Comparison of ENCODE assay signal across 9 cellular contexts in the genomic region with DNA sequence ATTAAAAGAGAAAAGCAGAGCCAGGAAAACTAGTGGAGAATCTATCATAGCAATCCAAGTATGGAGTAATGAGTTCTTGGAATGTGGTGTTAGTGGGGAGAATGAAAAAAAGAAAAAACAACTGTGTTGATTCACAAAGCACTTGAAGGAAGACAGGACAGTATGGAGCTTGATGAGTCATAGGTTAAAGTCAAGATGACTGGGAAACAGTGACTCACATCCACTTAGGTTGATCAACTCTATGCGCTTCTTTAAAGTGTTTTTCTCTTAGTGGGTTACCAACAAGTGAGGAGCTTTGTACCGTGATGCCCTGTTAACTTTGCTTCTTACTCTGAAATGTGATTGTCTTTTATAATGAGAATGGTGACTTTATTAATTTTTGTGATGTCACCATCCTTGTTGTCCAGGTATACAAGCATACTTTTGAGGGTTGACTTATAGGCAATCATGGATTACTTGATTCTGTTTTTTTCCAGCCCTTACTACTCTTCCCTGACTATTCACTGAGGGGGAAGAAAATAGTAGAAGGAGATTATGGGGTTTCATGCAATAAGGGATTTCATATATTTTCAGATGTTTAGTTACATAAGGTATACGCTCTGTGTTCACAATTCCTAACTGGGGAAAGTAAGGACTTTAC. TPM values are rescaled to one million over a fixed set of nuclear protein-coding genes. Genes with fewer than 3 reads are reported as not detected.
DNase-seq lines count a peak whose midpoint lies in the region; ATAC-seq, FAIRE-seq and TF ChIP-seq lines count a peak whose summit lies in the region.
"Had no signal": no experiment of that assay in that cellular context is flagged by ENCODE, and none has a peak within 500 bp of the region (broad histone marks: within the 10 kb centered on the region; RNA-seq: fewer than 3 reads in every experiment).

No MANE protein-coding gene starts in this region.

- TF ChIP-seq POLR2A in A549 (IDR thresholded peaks at IDR 0.05; ENCODE audit: low read length) (no peak), IMR-90 (IDR thresholded peaks at IDR 0.05; ENCODE audit: low read depth, low read length) (no peak)

- H2AK5ac ChIP-seq in IMR-90 (ENCODE audit: low read depth, low read length): no peak overlapping the region

- WGBS in A549 (ENCODE audit: missing lambda C conversion rate): 30% methylated on average over 3 of the region's 3 CpGs
- no CpG with 5 or more reads among the region's 3 CpGs for WGBS in IMR-90 (ENCODE audit: extremely low coverage in 2 of 2, insufficient read length in 1 of 2), 2 experiments

- TF ChIP-seq RAD21 in A549 (conservative IDR thresholded peaks at IDR 0.05 in 1 of 2, IDR thresholded peaks at IDR 0.05 in 1 of 2): no peak; a peak in 1 of 5 replicates
- no peak for TF ChIP-seq RAD21 in IMR-90 (IDR thresholded peaks at IDR 0.05; ENCODE audit: low read length)

- no peak overlapping the region for H2BK15ac ChIP-seq in IMR-90 (ENCODE audit: low read depth, low read length)

- POLR2A ChIA-PET in A549 (lab: Yijun Ruan, JAX) (interaction anchor here (0.7 kb wide), 1 partner anchor 13 kb away, joined by 3 read pairs; no protein-coding TSS in a partner anchor), IMR-90 (lab: Charles Lee; ENCODE audit: unreplicated experiment) (no interaction called here)

- no peak overlapping the region; a peak in 1 of 4 replicates for H4K8ac ChIP-seq in IMR-90 (ENCODE audit: low read depth in 2 of 2, low read length in 2 of 2)

- H3K18ac ChIP-seq in IMR-90 (ENCODE audit: low read depth, low read length): peak overlapping the region; percentile 33; the same call in 1 of the 2 replicates

- in situ Hi-C loops in IMR-90 (cut with MboI; ENCODE audit: low sequenced_read_pairs): no loop called here
- in situ Hi-C loops in astrocyte of the cerebellum (cut with HindIII; ENCODE audit: low sequenced_read_pairs): no loop called here

- H3K36me3 ChIP-seq in IMR-90 (ENCODE audit: control insufficient read depth, insufficient read depth, low read length) (no peaks in the 10 kb centered on the region), osteoblast (ENCODE audit: insufficient read depth, low read length) (no peaks in the 10 kb centered on the region)

- no peak overlapping the region for H3K4ac ChIP-seq in IMR-90 (ENCODE audit: low read depth, low read length)

- 0 out of 2 replicates have a peak overlapping the region, but pooled peaks have one; percentile 36 for H2BK20ac ChIP-seq in IMR-90 (ENCODE audit: low read depth, low read length)

- DNase-seq in A549 (ENCODE audit: low read depth in 1 of 2, low spot score in 1 of 2): peak; percentile 72 to 92
- DNase-seq in IMR-90: peak; percentile 99
- DNase-seq in astrocyte of the cerebellum (ENCODE audit: low read depth): peak; percentile 91
- DNase-seq in osteoblast (ENCODE audit: insufficient read length, low spot score, missing footprints): peak; percentile 77
- no peak for DNase-seq in HuH-7 (ENCODE audit: low spot score)
- no peak for DNase-seq in NCI-H2196 (lab: John Stamatoyannopoulos, UW; ENCODE audit: unreplicated experiment)

- no peaks in the 10 kb centered on the region; the same call in 1 of the 2 replicates for H3K9me1 ChIP-seq in IMR-90 (ENCODE audit: insufficient read depth, low read length)

- intact Hi-C loops in IMR-90 (cut with micrococcal nuclease): no loop called here

- peaks cover 21% of the 10 kb centered on the region for H3K4me1 ChIP-seq in A549
- H3K4me1 ChIP-seq in IMR-90 (ENCODE audit: control insufficient read depth, insufficient read depth, low read length): peaks cover 3% of the 10 kb centered on the region
- H3K4me1 ChIP-seq in osteoblast (ENCODE audit: insufficient read depth, low read length): peaks cover 5% of the 10 kb centered on the region

- TF ChIP-seq CTCF in A549 (IDR thresholded peaks at IDR 0.05) (no peak), IMR-90 (conservative IDR thresholded peaks at IDR 0.05; ENCODE audit: low read depth, low read length) (no peak), astrocyte of the cerebellum (IDR thresholded peaks at IDR 0.05; ENCODE audit: low read depth, low read length, missing control alignments) (no peak), osteoblast (IDR thresholded peaks at IDR 0.05; ENCODE audit: extremely low read depth, low read depth, low read length) (no peak)

- H3K9me3 ChIP-seq in A549 (no peaks in the 10 kb centered on the region), IMR-90 (ENCODE audit: control insufficient read depth, insufficient read depth, low read length) (no peaks in the 10 kb centered on the region), osteoblast (ENCODE audit: low read depth, low read length) (no peaks in the 10 kb centered on the region)

- H3K56ac ChIP-seq in IMR-90 (ENCODE audit: extremely low read depth, insufficient read depth, low read length): no peak overlapping the region

- no peaks in the 10 kb centered on the region for H3K79me2 ChIP-seq in osteoblast (ENCODE audit: insufficient read depth, low read length)

- no peak; a peak in 1 of 5 replicates for TF ChIP-seq EP300 in A549 (IDR thresholded peaks at IDR 0.05)

- BruUV-seq in IMR-90 (replicated peaks; lab: Mats Ljungman, UMichigan): no TSS peak

- no peak overlapping the region for H4K91ac ChIP-seq in IMR-90 (ENCODE audit: insufficient read depth, low read depth, low read length)

- H3K79me1 ChIP-seq in IMR-90 (ENCODE audit: low read depth in 1 of 2, low read length in 2 of 2): no peaks in the 10 kb centered on the region

- H3K4me2 ChIP-seq in A549 (peak overlapping the region; percentile 57), IMR-90 (ENCODE audit: low read depth, low read length) (peak overlapping the region; percentile 22; the same call in 1 of the 2 replicates), osteoblast (ENCODE audit: insufficient read depth, low read length) (peak overlapping the region; percentile 18)

- peak; percentile 72 for FAIRE-seq in A549 (lab: Jason Lieb, UNC)
- FAIRE-seq: GM18507 had no signal

- dilution Hi-C loops in IMR-90 (cut with HindIII; ENCODE audit: low sequenced_read_pairs, unreplicated experiment): no loop called here

- H3K27ac ChIP-seq in A549: peak overlapping the region; percentile 17 to 77
- H3K27ac ChIP-seq in IMR-90 (ENCODE audit: insufficient read depth, low read length): no peak overlapping the region
- H3K27ac ChIP-seq in osteoblast (ENCODE audit: low read depth, low read length): no peak overlapping the region

- ATAC-seq in A549 (peak; percentile 99 to 100), GM18868 (IDR thresholded peaks at IDR 0.05; ENCODE audit: unreplicated experiment) (peak; percentile 84), IMR-90 (ENCODE audit: low read depth) (peak; percentile 98), HG03135 (IDR thresholded peaks at IDR 0.05; ENCODE audit: unreplicated experiment) (no peak)

- CTCF ChIA-PET in A549 (lab: Yijun Ruan, JAX): no interaction called here
- CTCF ChIA-PET in IMR-90 (lab: Yijun Ruan, JAX): no interaction called here

- H2AK9ac ChIP-seq in IMR-90 (replicated peaks; ENCODE audit: low read depth, low read length, poor library complexity): no peak overlapping the region

- no peak overlapping the region for H4K5ac ChIP-seq in IMR-90 (ENCODE audit: low read depth, low read length)

- H4K20me1 ChIP-seq in IMR-90 (ENCODE audit: insufficient read depth, low read length) (no peaks in the 10 kb centered on the region), osteoblast (ENCODE audit: insufficient read depth, low read length) (no peaks in the 10 kb centered on the region)

- H3K27me3 ChIP-seq in IMR-90 (ENCODE audit: control insufficient read depth, insufficient read depth, low read length): no peaks in the 10 kb centered on the region
- H3K27me3 ChIP-seq in osteoblast (ENCODE audit: insufficient read depth, low read length): no peaks in the 10 kb centered on the region

- no peak overlapping the region for H3K23ac ChIP-seq in IMR-90 (ENCODE audit: low read depth, low read length)

- 0 out of 2 replicates have a peak overlapping the region, but pooled peaks have one; percentile 51 for H3K14ac ChIP-seq in IMR-90 (replicated peaks; ENCODE audit: low read depth, low read length)

- peak overlapping the region; percentile 82 for H2BK5ac ChIP-seq in IMR-90 (ENCODE audit: low read depth, low read length, poor library complexity, severe bottlenecking)

- no peak overlapping the region for H3K9ac ChIP-seq in IMR-90 (ENCODE audit: low read depth, low read length)

- no peak overlapping the region for H2AFZ ChIP-seq in IMR-90 (replicated peaks; ENCODE audit: low read length, poor library complexity)
- H2AFZ ChIP-seq in osteoblast (ENCODE audit: low read length): no peak overlapping the region

- H2BK120ac ChIP-seq in IMR-90 (ENCODE audit: low read depth, low read length): peak overlapping the region; percentile 28; the same call in 1 of the 2 replicates

- H3K4me3 ChIP-seq in A549 (no peak overlapping the region), IMR-90 (ENCODE audit: insufficient read depth, low read depth, low read length) (no peak overlapping the region), astrocyte of the cerebellum (ENCODE audit: low read depth, low read length) (no peak overlapping the region), osteoblast (ENCODE audit: insufficient read depth, low read length) (no peak overlapping the region)

TF ChIP-seq in A549, 52 proteins besides CTCF, POLR2A, EP300 and RAD21 (continues in another document):
- TF ChIP-seq SMC3 (IDR thresholded peaks at IDR 0.05) (0 out of 3 replicates have a peak, but pooled peaks have one; percentile 23), GATA3 (IDR thresholded peaks at IDR 0.05; ENCODE audit: borderline replicate concordance) (peak; percentile 21; the same call in 1 of the 2 replicates)

TF ChIP-seq in IMR-90, 13 proteins besides CTCF, POLR2A, EP300 and RAD21 (continues in another document):
- TF ChIP-seq CHD1 (IDR thresholded peaks at IDR 0.05; ENCODE audit: low read depth, low read length) (no peak), BHLHE40 (IDR thresholded peaks at IDR 0.05; ENCODE audit: low read depth, low read length) (peak; percentile 77; the same call in 1 of the 2 replicates), MAFK (IDR thresholded peaks at IDR 0.05; ENCODE audit: low read depth, low read length) (no peak), RCOR1 (IDR thresholded peaks at IDR 0.05; ENCODE audit: insufficient replicate concordance, low read length) (peak; percentile 74), MAZ (IDR thresholded peaks at IDR 0.05; ENCODE audit: borderline replicate concordance, low read depth, low read length) (no peak), CEBPB (IDR thresholded peaks at IDR 0.05; ENCODE audit: low read depth, low read length) (peak; percentile 67), SMC3 (IDR thresholded peaks at IDR 0.05; ENCODE audit: low read depth, low read length) (no peak)

RNA-seq across cellular contexts. Expression of a gene that starts 32.1 kb away (rescaled TPM):
- 30.6 and 38.5 TPM in 2 replicates for polyA plus RNA-seq in A549 (2011; rRNA removed)
- 11.5 and 15.7 TPM in 2 replicates for polyA plus RNA-seq in A549 (2012; cell fraction: cytosol; rRNA removed)
- 4.2 and 4.5 TPM in 2 replicates for polyA plus RNA-seq in A549 (2012; cell fraction: nucleus; rRNA removed)
- polyA plus RNA-seq in A549 (2017; fragmentation: RNase III; extraction: RNeasy Plus Mini Kit Qiagen cat#74134 plus additional on column Dnase treatment): 14.4 to 19.5 TPM (median 18.7 TPM) in 3 replicates
- polyA minus RNA-seq in A549 (2011; rRNA and poly(A)+ RNA removed): 26.1 and 29.9 TPM in 2 replicates
- 29.7 and 35.0 TPM in 2 replicates for total RNA-seq in IMR-90 (2012; rRNA removed)
- 16.9 and 18.1 TPM in 2 replicates for polyA plus RNA-seq in IMR-90 (2012; rRNA removed)
- 7.5 and 10.8 TPM in 2 replicates for polyA plus RNA-seq in IMR-90 (2012; cell fraction: cytosol; rRNA removed)
- 2.9 and 8.2 TPM in 2 replicates for polyA plus RNA-seq in IMR-90 (2012; cell fraction: nucleus; rRNA removed; ENCODE audit: low replicate concordance)
- 68.8 and 81.3 TPM in 2 replicates for total RNA-seq in osteoblast

Comparison
In these comparisons a context has a peak if more than half of its experiments do, and no peak if none do; other contexts are left out.
1. DNase-seq: peak in A549 (2 of 2), IMR-90 (single experiment), astrocyte of the cerebellum (single experiment) and osteoblast (single experiment); none in HuH-7 (single experiment) and NCI-H2196 (single experiment).
2. H3K27ac ChIP-seq: peak in A549 (2 of 2); none in IMR-90 (single experiment) and osteoblast (single experiment).
3. Peak in every context shown above with its lines, with median percentiles within 50 percentile points of each other: H3K4me2 ChIP-seq.